In the genomic region with DNA sequence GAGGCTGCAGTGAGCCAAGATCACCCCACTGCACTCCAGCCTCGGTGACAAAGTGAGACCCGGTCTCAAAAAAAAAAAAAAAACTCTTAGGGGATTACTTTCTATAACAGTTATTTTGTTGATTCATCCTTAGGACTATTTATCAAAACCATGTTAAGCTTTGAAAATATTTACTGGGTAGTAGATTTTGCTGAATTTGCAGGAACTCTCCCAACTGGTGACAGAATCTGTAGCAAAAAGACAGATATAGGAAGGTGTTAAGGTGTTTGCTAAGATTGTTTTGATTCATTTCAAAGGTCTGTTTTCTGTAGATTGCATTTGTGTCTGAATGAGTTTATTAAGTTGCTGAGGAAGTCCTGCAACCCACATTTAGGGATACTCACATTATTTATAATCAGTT, we compare ENCODE assay signal across 29 cellular contexts.
"Had no signal": no experiment of that assay in that cellular context is flagged by ENCODE, and none has a peak within 500 bp of the region (broad histone marks: within the 10 kb centered on the region; RNA-seq: fewer than 3 reads in every experiment).

No MANE protein-coding gene starts in this region.

- H3K9me3 Mint-ChIP-seq: activated B cell treated with CpG ODN at 0.5 μM for 24 hours; activated T-cell treated with anti-CD3 and anti-CD28 coated beads, Interleukin-2, amount 50 U/mL, for 72 hours; brain; dendritic cell treated with granulocyte-macrophage colony-stimulating factor and Interleukin-4, amounts not matched to agents 40 ng/mL and 50 ng/mL, for 4 days; endodermal cell; immature natural killer cell; mesothelial cell of epicardium; naive B cell had no signal

- H3K36me3 Mint-ChIP-seq: brain, mesothelial cell of epicardium, naive B cell had no signal

- H3K36me3 ChIP-seq: adrenal gland, heart left ventricle, right atrium auricular region had no signal

- H3K27me3 Mint-ChIP-seq: activated B cell treated with CpG ODN at 0.5 μM for 24 hours; activated naive CD8-positive, alpha-beta T cell treated with anti-CD3 and anti-CD28 coated beads for 36 hours; brain; dendritic cell treated with granulocyte-macrophage colony-stimulating factor and Interleukin-4, amounts not matched to agents 40 ng/mL and 50 ng/mL, for 4 days had no signal

- FAIRE-seq: kidney, urothelium cell line had no signal

- H3K4me1 ChIP-seq: right atrium auricular region had no signal

- ATAC-seq: esophagus mucosa, left colon had no signal

- H3K4me1 Mint-ChIP-seq: activated B cell treated with CpG ODN at 0.5 μM for 24 hours, naive B cell had no signal

- H3K27ac Mint-ChIP-seq: activated B cell treated with CpG ODN at 0.5 μM for 24 hours; activated naive CD8-positive, alpha-beta T cell treated with anti-CD3 and anti-CD28 coated beads for 36 hours; activated T-cell treated with anti-CD3 and anti-CD28 coated beads, Interleukin-2, amount 50 U/mL, for 72 hours; dendritic cell treated with granulocyte-macrophage colony-stimulating factor and Interleukin-4, amounts not matched to agents 40 ng/mL and 50 ng/mL, for 4 days; endodermal cell; mesothelial cell of epicardium had no signal

- H3K4me3 Mint-ChIP-seq: activated B cell treated with CpG ODN at 0.5 μM for 24 hours; activated naive CD8-positive, alpha-beta T cell treated with anti-CD3 and anti-CD28 coated beads for 36 hours; activated T-cell treated with anti-CD3 and anti-CD28 coated beads, Interleukin-2, amount 50 U/mL, for 72 hours; dendritic cell treated with granulocyte-macrophage colony-stimulating factor and Interleukin-4, amounts not matched to agents 40 ng/mL and 50 ng/mL, for 4 days; endodermal cell; immature natural killer cell; mesothelial cell of epicardium; naive B cell had no signal

- DNase-seq: activated B cell treated with CpG ODN at 0.5 μM for 24 hours; activated CD4-positive, alpha-beta T cell treated with anti-CD3 and anti-CD28 coated beads, Interleukin-2, amount 50 U/mL, for 4 hours; activated naive CD4-positive, alpha-beta T cell treated with Interleukin-2 at 50 U/mL for 16 hours; activated naive CD8-positive, alpha-beta T cell treated with anti-CD3 and anti-CD28 coated beads for 36 hours; activated T-cell treated with anti-CD3 and anti-CD28 coated beads for 4 hours; activated T-cell treated with anti-CD3 and anti-CD28 coated beads, Interleukin-2, amount 50 U/mL, for 72 hours; aorta; caudate nucleus; endodermal cell; foreskin keratinocyte; heart left ventricle; hypothalamus; immature natural killer cell; kidney; left colon; mammary epithelial cell; naive B cell; nucleus accumbens; stimulated activated CD4-positive, alpha-beta T cell treated with anti-CD3 and anti-CD28 coated beads, Interleukin-2, amount 100 ng/mL, for 48 hours; stimulated activated naive CD4-positive, alpha-beta T cell treated with Interleukin-2 at 50 U/mL for 16 hours; testis; trophoblast cell had no signal

- H3K27ac ChIP-seq: foreskin keratinocyte, heart left ventricle, right atrium auricular region, testis had no signal

- H3K9me3 ChIP-seq: adrenal gland, heart left ventricle, right atrium auricular region, testis had no signal

- H3K27me3 ChIP-seq: adrenal gland, foreskin keratinocyte, heart left ventricle, right atrium auricular region, testis had no signal

- H3K4me3 ChIP-seq: adrenal gland, heart left ventricle, right atrium auricular region, testis had no signal
